Comparison of ENCODE assay signal across 2 cellular contexts in genomic region chr15:39350785-39351184, GRCh38.
TF ChIP-seq lines count a peak whose summit lies in the region.

No MANE protein-coding gene starts in this region.

TF ChIP-seq in IMR-90, 13 proteins besides CTCF, POLR2A, EP300 and RAD21:
- TF ChIP-seq MXI1 (IDR thresholded peaks at IDR 0.05; ENCODE audit: borderline replicate concordance, low read depth, low read length) (no peak), RFX5 (IDR thresholded peaks at IDR 0.05; ENCODE audit: low read depth, low read length) (no peak), CHD1 (IDR thresholded peaks at IDR 0.05; ENCODE audit: low read depth, low read length) (no peak), USF2 (IDR thresholded peaks at IDR 0.05; ENCODE audit: low read depth, low read length) (no peak), CEBPB (IDR thresholded peaks at IDR 0.05; ENCODE audit: low read depth, low read length) (no peak), MAFK (IDR thresholded peaks at IDR 0.05; ENCODE audit: low read depth, low read length) (no peak), MAZ (IDR thresholded peaks at IDR 0.05; ENCODE audit: borderline replicate concordance, low read depth, low read length) (no peak), RCOR1 (IDR thresholded peaks at IDR 0.05; ENCODE audit: insufficient replicate concordance, low read length) (no peak), SMC3 (IDR thresholded peaks at IDR 0.05; ENCODE audit: low read depth, low read length) (no peak)

TF ChIP-seq in H1, 55 proteins besides CTCF, POLR2A, EP300 and RAD21:
- no peak for TF ChIP-seq EGR1 (IDR thresholded peaks at IDR 0.05; ENCODE audit: borderline replicate concordance, low read depth, low read length)
